Comparison of ENCODE assay signal across 1 cellular context in the genomic region with DNA sequence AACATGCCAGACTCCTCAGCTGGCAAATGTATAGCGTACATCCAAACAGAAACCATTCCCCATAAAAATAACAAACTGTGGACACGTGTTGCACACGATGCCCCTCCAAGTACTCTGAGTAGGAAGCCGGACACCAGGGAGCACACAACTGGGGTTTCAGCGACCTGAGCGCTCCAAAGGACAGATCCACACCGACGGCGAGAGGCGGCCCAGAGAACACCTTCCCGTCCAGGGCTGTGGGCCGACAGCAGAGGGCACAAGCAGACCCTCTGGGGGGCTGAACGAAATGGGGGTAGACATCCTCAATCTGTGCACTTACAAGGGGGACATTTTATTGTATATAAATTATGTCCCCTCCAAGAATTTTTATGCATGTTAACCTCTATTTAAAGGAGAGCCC.
TF ChIP-seq lines count a peak whose summit lies in the region.

No MANE protein-coding gene starts in this region.

TF ChIP-seq in WTC11, 78 proteins besides CTCF, POLR2A, EP300 and RAD21 (continued from another document):
- TF ChIP-seq, protein P1, sequence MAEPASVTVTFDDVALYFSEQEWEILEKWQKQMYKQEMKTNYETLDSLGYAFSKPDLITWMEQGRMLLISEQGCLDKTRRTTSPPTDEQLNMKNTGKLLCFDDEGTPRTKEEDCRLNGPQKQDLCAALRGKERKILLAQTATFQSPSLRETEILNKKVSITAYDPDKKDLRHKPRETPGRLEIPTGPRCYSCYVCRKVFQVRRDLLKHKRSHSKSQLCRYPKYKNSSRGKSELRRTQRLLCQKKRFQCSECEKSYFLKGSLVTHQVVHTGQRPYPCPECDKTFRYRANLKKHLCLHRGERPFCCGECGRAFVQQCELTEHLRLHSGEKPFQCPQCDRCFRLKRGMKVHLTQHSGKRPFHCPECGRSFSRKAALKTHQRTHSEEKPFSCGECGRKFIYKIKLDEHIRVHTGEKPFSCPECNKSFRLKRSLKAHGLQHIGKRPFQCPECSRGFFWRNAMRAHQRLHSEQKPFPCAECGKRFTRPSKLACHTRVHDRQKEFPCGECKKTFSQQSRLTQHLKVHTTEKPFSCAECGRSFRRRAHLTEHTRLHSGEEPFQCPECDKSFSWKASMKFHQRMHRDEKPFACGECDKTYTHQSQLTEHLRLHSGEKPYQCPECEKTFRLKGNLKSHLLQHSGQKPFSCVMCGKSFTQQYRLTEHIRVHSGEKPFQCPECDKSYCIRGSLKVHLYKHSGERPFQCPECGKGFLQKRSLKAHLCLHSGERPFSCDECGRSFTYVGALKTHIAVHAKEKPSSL (CRISPR knock-in tag; conservative IDR thresholded peaks at IDR 0.05) = no peak
- TF ChIP-seq, protein P2, sequence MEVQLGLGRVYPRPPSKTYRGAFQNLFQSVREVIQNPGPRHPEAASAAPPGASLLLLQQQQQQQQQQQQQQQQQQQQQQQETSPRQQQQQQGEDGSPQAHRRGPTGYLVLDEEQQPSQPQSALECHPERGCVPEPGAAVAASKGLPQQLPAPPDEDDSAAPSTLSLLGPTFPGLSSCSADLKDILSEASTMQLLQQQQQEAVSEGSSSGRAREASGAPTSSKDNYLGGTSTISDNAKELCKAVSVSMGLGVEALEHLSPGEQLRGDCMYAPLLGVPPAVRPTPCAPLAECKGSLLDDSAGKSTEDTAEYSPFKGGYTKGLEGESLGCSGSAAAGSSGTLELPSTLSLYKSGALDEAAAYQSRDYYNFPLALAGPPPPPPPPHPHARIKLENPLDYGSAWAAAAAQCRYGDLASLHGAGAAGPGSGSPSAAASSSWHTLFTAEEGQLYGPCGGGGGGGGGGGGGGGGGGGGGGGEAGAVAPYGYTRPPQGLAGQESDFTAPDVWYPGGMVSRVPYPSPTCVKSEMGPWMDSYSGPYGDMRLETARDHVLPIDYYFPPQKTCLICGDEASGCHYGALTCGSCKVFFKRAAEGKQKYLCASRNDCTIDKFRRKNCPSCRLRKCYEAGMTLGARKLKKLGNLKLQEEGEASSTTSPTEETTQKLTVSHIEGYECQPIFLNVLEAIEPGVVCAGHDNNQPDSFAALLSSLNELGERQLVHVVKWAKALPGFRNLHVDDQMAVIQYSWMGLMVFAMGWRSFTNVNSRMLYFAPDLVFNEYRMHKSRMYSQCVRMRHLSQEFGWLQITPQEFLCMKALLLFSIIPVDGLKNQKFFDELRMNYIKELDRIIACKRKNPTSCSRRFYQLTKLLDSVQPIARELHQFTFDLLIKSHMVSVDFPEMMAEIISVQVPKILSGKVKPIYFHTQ (CRISPR knock-in tag; IDR thresholded peaks at IDR 0.05) = no peak
- TF ChIP-seq NFYB (CRISPR knock-in tag; conservative IDR thresholded peaks at IDR 0.05; ENCODE audit: low read depth) (no peak), CBFB (CRISPR knock-in tag; IDR thresholded peaks at IDR 0.05; ENCODE audit: low read depth) (no peak)
- TF ChIP-seq, protein P3, sequence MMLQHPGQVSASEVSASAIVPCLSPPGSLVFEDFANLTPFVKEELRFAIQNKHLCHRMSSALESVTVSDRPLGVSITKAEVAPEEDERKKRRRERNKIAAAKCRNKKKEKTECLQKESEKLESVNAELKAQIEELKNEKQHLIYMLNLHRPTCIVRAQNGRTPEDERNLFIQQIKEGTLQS (CRISPR knock-in tag; conservative IDR thresholded peaks at IDR 0.05) = no peak
